ENCODE assay signal across 17 cellular contexts in the genomic region with DNA sequence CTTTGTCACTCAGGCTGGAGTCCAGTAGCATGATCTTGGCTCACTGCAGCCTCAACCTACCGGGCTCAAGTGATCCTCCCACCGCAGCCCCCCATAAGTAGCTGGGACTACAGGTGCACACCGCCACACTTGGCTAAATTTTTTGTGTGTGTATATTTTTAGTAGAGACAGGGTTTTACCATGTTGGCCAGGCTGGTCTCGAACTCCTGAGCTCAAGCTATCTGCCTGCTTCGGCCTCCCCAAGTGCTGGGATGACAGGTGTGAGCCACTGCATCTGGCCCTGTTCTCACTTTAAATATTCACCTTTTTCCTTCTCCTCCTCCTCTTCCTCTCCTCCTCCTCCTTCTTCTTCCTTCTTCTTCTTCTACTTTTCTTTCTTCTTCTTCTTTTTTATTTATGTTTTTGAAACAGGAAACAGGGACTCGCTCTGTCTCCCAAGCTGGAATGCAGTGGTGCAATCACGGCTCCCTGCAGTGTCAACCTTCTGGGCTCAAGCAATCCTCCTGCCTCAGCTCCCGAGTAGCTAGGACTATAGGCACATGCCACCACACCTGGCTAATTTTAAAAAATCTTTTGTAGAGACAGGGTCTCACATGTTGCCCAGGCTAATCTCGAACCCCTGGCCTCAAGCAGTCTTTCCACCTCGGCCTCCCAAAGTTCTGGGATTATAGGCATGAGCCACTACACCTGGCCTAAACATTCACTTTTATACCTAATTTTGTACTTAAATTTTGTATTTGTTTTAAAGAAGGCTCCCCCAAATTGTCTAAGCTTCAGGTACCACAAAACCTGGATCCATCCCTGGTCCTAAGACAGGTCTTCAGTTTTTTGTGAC. TPM values are rescaled to one million over a fixed set of nuclear protein-coding genes. Genes with fewer than 3 reads are reported as not detected.
A peak's percentile ranks its signal among the peaks of the same experiment; 100 is the strongest.
DNase-seq lines count a peak whose midpoint lies in the region; ATAC-seq and TF ChIP-seq lines count a peak whose summit lies in the region.
"Had no signal": no experiment of that assay in that cellular context is flagged by ENCODE, and none has a peak within 500 bp of the region (broad histone marks: within the 10 kb centered on the region; RNA-seq: fewer than 3 reads in every experiment).

No MANE protein-coding gene starts in this region.

- DNase-seq in activated CD4-positive, alpha-beta T cell treated with anti-CD3 and anti-CD28 coated beads, Interleukin-2, amount 10 ng/mL, durations not matched to agents 7 days and 5 days: no peak
- no peak for DNase-seq in activated CD4-positive, alpha-beta T cell treated with anti-CD3 and anti-CD28 coated beads for 36 hours
- DNase-seq in activated naive CD8-positive, alpha-beta T cell treated with anti-CD3 and anti-CD28 coated beads, Interleukin-2, amount 10 ng/mL, durations not matched to agents 7 days and 5 days: no peak
- DNase-seq in hepatocyte (ENCODE audit: low spot score) (no peak), WTC11 (ENCODE audit: low spot score) (no peak)
- no peak for DNase-seq in stimulated activated naive B cell treated with anti-CD40 and anti-IgM and Interleukin-4, amounts not matched to agents 10 μg/mL and 1 μg/mL and 100 μg/mL, for 72 hours
- DNase-seq: activated T-cell treated with anti-CD3 and anti-CD28 coated beads, Interleukin-2, amount 50 U/mL, for 1 hour; anterior cingulate cortex; cortex of kidney; NCI-H1105; stimulated activated CD4-positive, alpha-beta T cell treated with anti-CD3 and anti-CD28 coated beads, Interleukin-2, amount 100 ng/mL, for 48 hours; stimulated activated naive CD4-positive, alpha-beta T cell had no signal

- peaks cover 49% of the 10 kb centered on the region for H3K4me1 Mint-ChIP-seq in activated CD4-positive, alpha-beta T cell treated with anti-CD3 and anti-CD28 coated beads, Interleukin-2, amount 10 ng/mL, durations not matched to agents 7 days and 5 days
- peaks cover 41% of the 10 kb centered on the region for H3K4me1 Mint-ChIP-seq in activated CD4-positive, alpha-beta T cell treated with anti-CD3 and anti-CD28 coated beads for 36 hours
- peaks cover 30% of the 10 kb centered on the region for H3K4me1 Mint-ChIP-seq in activated naive CD8-positive, alpha-beta T cell treated with anti-CD3 and anti-CD28 coated beads, Interleukin-2, amount 10 ng/mL, durations not matched to agents 7 days and 5 days
- peaks cover 34 to 83% of the 10 kb centered on the region in 2 donors for H3K4me1 Mint-ChIP-seq in stimulated activated naive B cell treated with anti-CD40 and anti-IgM and Interleukin-4, amounts not matched to agents 10 μg/mL and 1 μg/mL and 100 μg/mL, for 72 hours
- no peaks in the 10 kb centered on the region for H3K4me1 Mint-ChIP-seq in WTC11

- no peaks in the 10 kb centered on the region for H3K9me3 ChIP-seq in hepatocyte (ENCODE audit: low read depth)

- H3K4me1 ChIP-seq in hepatocyte (ENCODE audit: insufficient read depth): peaks cover 12% of the 10 kb centered on the region

- CTCF ChIA-PET in activated CD4-positive, alpha-beta T cell treated with anti-CD3 and anti-CD28 coated beads, Interleukin-2, amount 10 ng/mL, durations not matched to agents 7 days and 5 days (lab: Charles Lee): interaction anchor here (0.5 to 2.2 kb wide), 4 partner anchors 9 to 1673 kb away, joined by 3 to 8 read pairs (median 5); no protein-coding TSS in a partner anchor
- CTCF ChIA-PET in activated CD4-positive, alpha-beta T cell treated with anti-CD3 and anti-CD28 coated beads for 36 hours (lab: Charles Lee): interaction anchor here (0.5 to 2.7 kb wide), 11 partner anchors 14 to 249 kb away, joined by 3 to 9 read pairs (median 3); a partner anchor contains a TSS
- CTCF ChIA-PET in WTC11 (lab: Charles Lee): interaction anchor here (1.3 kb wide), 1 partner anchor 258 kb away, joined by 3 read pairs; no protein-coding TSS in a partner anchor

- ATAC-seq in activated CD4-positive, alpha-beta T cell treated with anti-CD3 and anti-CD28 coated beads for 36 hours: no peak
- ATAC-seq in activated naive CD8-positive, alpha-beta T cell treated with anti-CD3 and anti-CD28 coated beads, Interleukin-2, amount 10 ng/mL, durations not matched to agents 7 days and 5 days (ENCODE audit: low read depth): no peak
- ATAC-seq in stimulated activated naive B cell treated with anti-CD40 and anti-IgM and Interleukin-4, amounts not matched to agents 10 μg/mL and 1 μg/mL and 100 μg/mL, for 72 hours (replicated peaks): no peak
- no peak for ATAC-seq in WTC11
- no peak for ATAC-seq in HG02759 (IDR thresholded peaks at IDR 0.05; ENCODE audit: unreplicated experiment)
- no peak for ATAC-seq in HG02571 (IDR thresholded peaks at IDR 0.05; ENCODE audit: unreplicated experiment)
- ATAC-seq: sciatic nerve had no signal

- no peak overlapping the region for H2AFZ ChIP-seq in hepatocyte

- TF ChIP-seq CTCF in hepatocyte (IDR thresholded peaks at IDR 0.05; ENCODE audit: poor library complexity) (no peak), WTC11 (IDR thresholded peaks at IDR 0.05) (no peak)

- intact Hi-C loops in activated CD4-positive, alpha-beta T cell treated with anti-CD3 and anti-CD28 coated beads for 36 hours (cut with DNase I, micrococcal nuclease): loop anchor here (5.0 to 10.0 kb wide), 4 partner anchors 37 to 1702 kb away; no protein-coding TSS in a partner anchor

- peaks cover 2% of the 10 kb centered on the region for H3K36me3 Mint-ChIP-seq in activated CD4-positive, alpha-beta T cell treated with anti-CD3 and anti-CD28 coated beads, Interleukin-2, amount 10 ng/mL, durations not matched to agents 7 days and 5 days (ENCODE audit: low read depth)
- no peaks in the 10 kb centered on the region for H3K36me3 Mint-ChIP-seq in activated CD4-positive, alpha-beta T cell treated with anti-CD3 and anti-CD28 coated beads for 36 hours (ENCODE audit: low read depth)
- peaks cover 1% of the 10 kb centered on the region for H3K36me3 Mint-ChIP-seq in activated naive CD8-positive, alpha-beta T cell treated with anti-CD3 and anti-CD28 coated beads, Interleukin-2, amount 10 ng/mL, durations not matched to agents 7 days and 5 days
- H3K36me3 Mint-ChIP-seq in stimulated activated naive B cell treated with anti-CD40 and anti-IgM and Interleukin-4, amounts not matched to agents 10 μg/mL and 1 μg/mL and 100 μg/mL, for 72 hours: no peaks in the 10 kb centered on the region
- H3K36me3 Mint-ChIP-seq in WTC11: no peaks in the 10 kb centered on the region
- H3K36me3 Mint-ChIP-seq: memory B cell had no signal

- no peaks in the 10 kb centered on the region for H4K20me1 ChIP-seq in hepatocyte (ENCODE audit: insufficient read depth, poor library complexity, severe bottlenecking)

- H3K4me2 ChIP-seq in hepatocyte: peak overlapping the region; percentile 34

- H3K9me2 ChIP-seq in hepatocyte (replicated peaks; ENCODE audit: insufficient read depth): no peaks in the 10 kb centered on the region

- no peaks in the 10 kb centered on the region for H3K27me3 Mint-ChIP-seq in activated CD4-positive, alpha-beta T cell treated with anti-CD3 and anti-CD28 coated beads, Interleukin-2, amount 10 ng/mL, durations not matched to agents 7 days and 5 days
- no peaks in the 10 kb centered on the region for H3K27me3 Mint-ChIP-seq in activated CD4-positive, alpha-beta T cell treated with anti-CD3 and anti-CD28 coated beads for 36 hours
- no peaks in the 10 kb centered on the region for H3K27me3 Mint-ChIP-seq in activated naive CD8-positive, alpha-beta T cell treated with anti-CD3 and anti-CD28 coated beads, Interleukin-2, amount 10 ng/mL, durations not matched to agents 7 days and 5 days
- no peaks in the 10 kb centered on the region for H3K27me3 Mint-ChIP-seq in stimulated activated naive B cell treated with anti-CD40 and anti-IgM and Interleukin-4, amounts not matched to agents 10 μg/mL and 1 μg/mL and 100 μg/mL, for 72 hours
- H3K27me3 Mint-ChIP-seq in WTC11 (ENCODE audit: low read depth): no peaks in the 10 kb centered on the region
- H3K27me3 Mint-ChIP-seq: memory B cell had no signal

- POLR2A ChIA-PET in activated CD4-positive, alpha-beta T cell treated with anti-CD3 and anti-CD28 coated beads, Interleukin-2, amount 10 ng/mL, durations not matched to agents 7 days and 5 days (lab: Charles Lee): no interaction called here
- POLR2A ChIA-PET in activated CD4-positive, alpha-beta T cell treated with anti-CD3 and anti-CD28 coated beads for 36 hours (lab: Charles Lee): interaction anchor here (0.6 to 1.4 kb wide), 3 partner anchors 13 to 33 kb away, joined by 3 to 4 read pairs (median 3); no protein-coding TSS in a partner anchor
- POLR2A ChIA-PET in activated naive CD8-positive, alpha-beta T cell treated with anti-CD3 and anti-CD28 coated beads, Interleukin-2, amount 10 ng/mL, durations not matched to agents 7 days and 5 days (lab: Charles Lee): interaction anchor here (0.6 to 1.8 kb wide), 4 partner anchors 19 to 178 kb away, joined by 3 to 8 read pairs (median 4); no protein-coding TSS in a partner anchor
- POLR2A ChIA-PET in WTC11 (lab: Charles Lee): interaction anchor here (0.7 kb wide), 1 partner anchor 551 kb away, joined by 3 read pairs; no protein-coding TSS in a partner anchor

- no peaks in the 10 kb centered on the region for H3K27me3 ChIP-seq in hepatocyte

- peak overlapping the region; percentile 69 for H3K27ac ChIP-seq in hepatocyte
- H3K27ac ChIP-seq: SK-N-MC had no signal

- no peak overlapping the region for H3K4me3 Mint-ChIP-seq in activated CD4-positive, alpha-beta T cell treated with anti-CD3 and anti-CD28 coated beads, Interleukin-2, amount 10 ng/mL, durations not matched to agents 7 days and 5 days
- H3K4me3 Mint-ChIP-seq in activated CD4-positive, alpha-beta T cell treated with anti-CD3 and anti-CD28 coated beads for 36 hours: no peak overlapping the region
- H3K4me3 Mint-ChIP-seq in activated naive CD8-positive, alpha-beta T cell treated with anti-CD3 and anti-CD28 coated beads, Interleukin-2, amount 10 ng/mL, durations not matched to agents 7 days and 5 days: peak overlapping the region; percentile 25
- peak overlapping the region; percentile 40 to 45 for H3K4me3 Mint-ChIP-seq in stimulated activated naive B cell treated with anti-CD40 and anti-IgM and Interleukin-4, amounts not matched to agents 10 μg/mL and 1 μg/mL and 100 μg/mL, for 72 hours
- no peak overlapping the region for H3K4me3 Mint-ChIP-seq in WTC11

- no peak overlapping the region for H3K4me3 ChIP-seq in hepatocyte
- H3K4me3 ChIP-seq: SK-N-MC had no signal

- peaks cover 2% of the 10 kb centered on the region for H3K9me3 Mint-ChIP-seq in activated CD4-positive, alpha-beta T cell treated with anti-CD3 and anti-CD28 coated beads, Interleukin-2, amount 10 ng/mL, durations not matched to agents 7 days and 5 days
- no peaks in the 10 kb centered on the region for H3K9me3 Mint-ChIP-seq in activated CD4-positive, alpha-beta T cell treated with anti-CD3 and anti-CD28 coated beads for 36 hours (ENCODE audit: low read depth)
- no peaks in the 10 kb centered on the region for H3K9me3 Mint-ChIP-seq in activated naive CD8-positive, alpha-beta T cell treated with anti-CD3 and anti-CD28 coated beads, Interleukin-2, amount 10 ng/mL, durations not matched to agents 7 days and 5 days
- no peaks in the 10 kb centered on the region for H3K9me3 Mint-ChIP-seq in stimulated activated naive B cell treated with anti-CD40 and anti-IgM and Interleukin-4, amounts not matched to agents 10 μg/mL and 1 μg/mL and 100 μg/mL, for 72 hours
- H3K9me3 Mint-ChIP-seq in WTC11: no peaks in the 10 kb centered on the region
- H3K9me3 Mint-ChIP-seq: memory B cell had no signal

- peak overlapping the region; percentile 72 for H3K27ac Mint-ChIP-seq in activated CD4-positive, alpha-beta T cell treated with anti-CD3 and anti-CD28 coated beads, Interleukin-2, amount 10 ng/mL, durations not matched to agents 7 days and 5 days
- H3K27ac Mint-ChIP-seq in activated CD4-positive, alpha-beta T cell treated with anti-CD3 and anti-CD28 coated beads for 36 hours: no peak overlapping the region
- H3K27ac Mint-ChIP-seq in activated naive CD8-positive, alpha-beta T cell treated with anti-CD3 and anti-CD28 coated beads, Interleukin-2, amount 10 ng/mL, durations not matched to agents 7 days and 5 days: peak overlapping the region; percentile 46
- peak overlapping the region; percentile 56 for H3K27ac Mint-ChIP-seq in stimulated activated naive B cell treated with anti-CD40 and anti-IgM and Interleukin-4, amounts not matched to agents 10 μg/mL and 1 μg/mL and 100 μg/mL, for 72 hours
- no peak overlapping the region; the same call in 1 of the 2 replicates for H3K27ac Mint-ChIP-seq in WTC11

- H3K36me3 ChIP-seq in hepatocyte (replicated peaks; ENCODE audit: insufficient read depth, low read depth): no peaks in the 10 kb centered on the region

- H3K79me2 ChIP-seq in hepatocyte: no peaks in the 10 kb centered on the region

- WGBS in hepatocyte (ENCODE audit: low lambda C conversion rate, missing lambda C conversion rate): 81% methylated on average over 10 of the region's 10 CpGs

RNA-seq across cellular contexts. Expression of a gene that starts 47.2 kb away (rescaled TPM):
- 10 to 100 TPM; 59.1 to 70.6 TPM for total RNA-seq in activated CD4-positive, alpha-beta T cell treated with anti-CD3 and anti-CD28 coated beads, Interleukin-2, amount 10 ng/mL, durations not matched to agents 7 days and 5 days
- total RNA-seq in activated CD4-positive, alpha-beta T cell treated with anti-CD3 and anti-CD28 coated beads for 36 hours: 10 to 100 TPM; 76.4 to 83.4 TPM
- 10 to 100 TPM; 71.3 to 74.2 TPM for total RNA-seq in activated naive CD8-positive, alpha-beta T cell treated with anti-CD3 and anti-CD28 coated beads, Interleukin-2, amount 10 ng/mL, durations not matched to agents 7 days and 5 days
- 27.0 and 28.6 TPM in 2 replicates for total RNA-seq in hepatocyte
- 12.5 and 12.7 TPM in 2 replicates for polyA plus RNA-seq in hepatocyte
- total RNA-seq in WTC11 (2021): 20.2 to 25.2 TPM (median 21.5 TPM) in 3 replicates

Comparison
In these comparisons a context has a peak if more than half of its experiments do, and no peak if none do; other contexts are left out.
1. H3K27ac Mint-ChIP-seq: peak in activated CD4-positive, alpha-beta T cell treated with anti-CD3 and anti-CD28 coated beads, Interleukin-2, amount 10 ng/mL, durations not matched to agents 7 days and 5 days (single experiment), activated naive CD8-positive, alpha-beta T cell treated with anti-CD3 and anti-CD28 coated beads, Interleukin-2, amount 10 ng/mL, durations not matched to agents 7 days and 5 days (single experiment) and stimulated activated naive B cell treated with anti-CD40 and anti-IgM and Interleukin-4, amounts not matched to agents 10 μg/mL and 1 μg/mL and 100 μg/mL, for 72 hours (single experiment); none in activated CD4-positive, alpha-beta T cell treated with anti-CD3 and anti-CD28 coated beads for 36 hours (single experiment) and WTC11 (single experiment).
2. H3K4me3 Mint-ChIP-seq: peak in activated naive CD8-positive, alpha-beta T cell treated with anti-CD3 and anti-CD28 coated beads, Interleukin-2, amount 10 ng/mL, durations not matched to agents 7 days and 5 days (single experiment) and stimulated activated naive B cell treated with anti-CD40 and anti-IgM and Interleukin-4, amounts not matched to agents 10 μg/mL and 1 μg/mL and 100 μg/mL, for 72 hours (2 of 2); none in activated CD4-positive, alpha-beta T cell treated with anti-CD3 and anti-CD28 coated beads, Interleukin-2, amount 10 ng/mL, durations not matched to agents 7 days and 5 days (single experiment), activated CD4-positive, alpha-beta T cell treated with anti-CD3 and anti-CD28 coated beads for 36 hours (single experiment) and WTC11 (single experiment).